9 cellular contexts compared by ENCODE assay signal in genomic region chr1:210726621-210727020, GRCh38.
DNase-seq lines count a peak whose midpoint lies in the region; TF ChIP-seq lines count a peak whose summit lies in the region.
"Had no signal": no experiment of that assay in that cellular context is flagged by ENCODE, and none has a peak within 500 bp of the region (broad histone marks: within the 10 kb centered on the region; RNA-seq: fewer than 3 reads in every experiment).

No MANE protein-coding gene starts in this region.

- H3K4me3 ChIP-seq in astrocyte of the cerebellum (ENCODE audit: low read depth, low read length): no peak overlapping the region
- no peak overlapping the region for H3K4me3 ChIP-seq in tibial artery
- H3K4me3 ChIP-seq: adrenal gland had no signal

- in situ Hi-C loops in astrocyte of the cerebellum (cut with HindIII; ENCODE audit: low sequenced_read_pairs): no loop called here

- peak; percentile 10 for DNase-seq in GM20000 (ENCODE audit: low spot score)
- peak; percentile 2 for DNase-seq in NCI-H226
- DNase-seq in astrocyte of the cerebellum (ENCODE audit: low read depth): peak; percentile 11
- peak; percentile 44 for DNase-seq in neural crest cell (ENCODE audit: low read depth, low spot score)
- DNase-seq in tibial artery: no peak
- no peak for DNase-seq in osteocyte (ENCODE audit: extremely low spot score, unreplicated experiment)
- DNase-seq in AG08396 (ENCODE audit: low spot score): no peak
- DNase-seq in HPDE6-E6E7 (ENCODE audit: extremely low spot score): no peak

- H3K9me3 Mint-ChIP-seq in neural crest cell (no peaks in the 10 kb centered on the region), osteocyte (ENCODE audit: unreplicated experiment) (no peaks in the 10 kb centered on the region)

- H3K4me1 ChIP-seq in tibial artery: no peaks in the 10 kb centered on the region
- H3K4me1 ChIP-seq: adrenal gland had no signal

- no peak overlapping the region for H3K27ac ChIP-seq in tibial artery
- H3K27ac ChIP-seq: adrenal gland had no signal

- H3K27ac Mint-ChIP-seq in neural crest cell (ENCODE audit: unreplicated experiment): no peak overlapping the region
- no peak overlapping the region for H3K27ac Mint-ChIP-seq in osteocyte (ENCODE audit: unreplicated experiment)

- H3K27me3 Mint-ChIP-seq in neural crest cell (ENCODE audit: low read depth): peaks cover 24% of the 10 kb centered on the region
- no peaks in the 10 kb centered on the region for H3K27me3 Mint-ChIP-seq in osteocyte (ENCODE audit: unreplicated experiment)

- H3K36me3 ChIP-seq in tibial artery: no peaks in the 10 kb centered on the region
- H3K36me3 ChIP-seq: adrenal gland had no signal

- H3K36me3 Mint-ChIP-seq in neural crest cell (ENCODE audit: low read depth) (no peaks in the 10 kb centered on the region), osteocyte (ENCODE audit: unreplicated experiment) (no peaks in the 10 kb centered on the region)

- no peaks in the 10 kb centered on the region for H3K9me3 ChIP-seq in tibial artery
- H3K9me3 ChIP-seq: adrenal gland had no signal

- TF ChIP-seq CTCF in GM20000 (IDR thresholded peaks at IDR 0.05; ENCODE audit: extremely low read depth, missing control alignments) (no peak), astrocyte of the cerebellum (IDR thresholded peaks at IDR 0.05; ENCODE audit: low read depth, low read length, missing control alignments) (no peak), neural crest cell (conservative IDR thresholded peaks at IDR 0.05) (no peak), tibial artery (IDR thresholded peaks at IDR 0.05) (no peak), osteocyte (IDR thresholded peaks at IDR 0.05) (no peak)

- H3K27me3 ChIP-seq in tibial artery: peaks cover 0 to 5% of the 10 kb centered on the region in 2 donors
- H3K27me3 ChIP-seq: adrenal gland had no signal

- intact Hi-C loops in tibial artery (cut with DNase I; ENCODE audit: low total_unique reads): no loop called here

- H3K4me3 Mint-ChIP-seq in neural crest cell (no peak overlapping the region), osteocyte (ENCODE audit: unreplicated experiment) (no peak overlapping the region)

- H3K4me1 Mint-ChIP-seq in neural crest cell: peaks cover 3% of the 10 kb centered on the region
- H3K4me1 Mint-ChIP-seq in osteocyte (ENCODE audit: unreplicated experiment): peaks cover 1% of the 10 kb centered on the region

Comparison
In these comparisons a context has a peak if more than half of its experiments do, and no peak if none do; other contexts are left out.
1. DNase-seq: peak in GM20000 (single experiment), NCI-H226 (single experiment), astrocyte of the cerebellum (single experiment) and neural crest cell (single experiment); none in tibial artery (0 of 2), osteocyte (single experiment), AG08396 (single experiment) and HPDE6-E6E7 (single experiment).